ENCODE assay signal across 8 cellular contexts in the genomic region with DNA sequence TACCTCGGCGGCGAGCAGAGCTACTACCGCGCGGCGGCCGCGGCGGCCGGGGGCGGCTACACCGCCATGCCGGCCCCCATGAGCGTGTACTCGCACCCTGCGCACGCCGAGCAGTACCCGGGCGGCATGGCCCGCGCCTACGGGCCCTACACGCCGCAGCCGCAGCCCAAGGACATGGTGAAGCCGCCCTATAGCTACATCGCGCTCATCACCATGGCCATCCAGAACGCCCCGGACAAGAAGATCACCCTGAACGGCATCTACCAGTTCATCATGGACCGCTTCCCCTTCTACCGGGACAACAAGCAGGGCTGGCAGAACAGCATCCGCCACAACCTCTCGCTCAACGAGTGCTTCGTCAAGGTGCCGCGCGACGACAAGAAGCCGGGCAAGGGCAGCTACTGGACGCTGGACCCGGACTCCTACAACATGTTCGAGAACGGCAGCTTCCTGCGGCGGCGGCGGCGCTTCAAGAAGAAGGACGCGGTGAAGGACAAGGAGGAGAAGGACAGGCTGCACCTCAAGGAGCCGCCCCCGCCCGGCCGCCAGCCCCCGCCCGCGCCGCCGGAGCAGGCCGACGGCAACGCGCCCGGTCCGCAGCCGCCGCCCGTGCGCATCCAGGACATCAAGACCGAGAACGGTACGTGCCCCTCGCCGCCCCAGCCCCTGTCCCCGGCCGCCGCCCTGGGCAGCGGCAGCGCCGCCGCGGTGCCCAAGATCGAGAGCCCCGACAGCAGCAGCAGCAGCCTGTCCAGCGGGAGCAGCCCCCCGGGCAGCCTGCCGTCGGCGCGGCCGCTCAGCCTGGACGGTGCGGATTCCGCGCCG. TPM values are rescaled to one million over a fixed set of nuclear protein-coding genes. Genes with fewer than 3 reads are reported as not detected.
DNase-seq lines count a peak whose midpoint lies in the region; ATAC-seq and TF ChIP-seq lines count a peak whose summit lies in the region.

No MANE protein-coding gene starts in this region.

- TF ChIP-seq RAD21 in SK-N-SH (IDR thresholded peaks at IDR 0.05; ENCODE audit: low read length), result no peak

- H3K27ac ChIP-seq in SK-N-SH (ENCODE audit: low read depth in 2 of 2, low read length in 1 of 2), result peak overlapping the region; percentile 70 to 90
- peak overlapping the region; percentile 73 for H3K27ac ChIP-seq in osteoblast (ENCODE audit: low read depth, low read length)

- H2AFZ ChIP-seq in SK-N-SH (ENCODE audit: low read depth) (no peak overlapping the region), osteoblast (ENCODE audit: low read length) (no peak overlapping the region)

- ATAC-seq in HG02571 (IDR thresholded peaks at IDR 0.05; ENCODE audit: unreplicated experiment), result peak; percentile 5
- ATAC-seq in esophagus mucosa, result peak; percentile 19
- no peak for ATAC-seq in GM18858 (IDR thresholded peaks at IDR 0.05; ENCODE audit: unreplicated experiment)

- H3K36me3 ChIP-seq in SK-N-SH (replicated peaks in 1 of 2; ENCODE audit: control insufficient read depth in 1 of 2, insufficient read depth in 2 of 2, low read length in 1 of 2), result peaks cover 0 to 2% of the 10 kb centered on the region in 2 experiments
- H3K36me3 ChIP-seq in osteoblast (ENCODE audit: insufficient read depth, low read length), result peaks cover 8% of the 10 kb centered on the region

- no peak for TF ChIP-seq CTCF in SK-N-SH (IDR thresholded peaks at IDR 0.05)
- no peak for TF ChIP-seq CTCF in osteoblast (IDR thresholded peaks at IDR 0.05; ENCODE audit: extremely low read depth, low read depth, low read length)

- H3K9ac ChIP-seq in SK-N-SH, result peak overlapping the region; percentile 69

- no peaks in the 10 kb centered on the region for H3K9me2 ChIP-seq in SK-N-SH

- peaks cover 45% of the 10 kb centered on the region for H3K79me2 ChIP-seq in SK-N-SH (ENCODE audit: insufficient read depth)
- H3K79me2 ChIP-seq in osteoblast (ENCODE audit: insufficient read depth, low read length), result peaks cover 53% of the 10 kb centered on the region

- H3K27me3 ChIP-seq in SK-N-SH (ENCODE audit: insufficient read depth) (no peaks in the 10 kb centered on the region), osteoblast (ENCODE audit: insufficient read depth, low read length) (peaks cover 31% of the 10 kb centered on the region)

- peaks cover 15% of the 10 kb centered on the region for H3F3A ChIP-seq in SK-N-SH (replicated peaks; ENCODE audit: insufficient read depth)

- H3K9me3 ChIP-seq in SK-N-SH (no peaks in the 10 kb centered on the region), osteoblast (ENCODE audit: low read depth, low read length) (no peaks in the 10 kb centered on the region)

- DNase-seq in GM03348 (ENCODE audit: low spot score), result peak; percentile 47
- DNase-seq in SK-N-SH, result no peak
- DNase-seq in osteoblast (ENCODE audit: insufficient read length, low spot score, missing footprints), result peak; percentile 96
- no peak for DNase-seq in amniotic stem cell (lab: John Stamatoyannopoulos, UW)
- no peak for DNase-seq in T1000 (lab: John Stamatoyannopoulos, UW)

- H3K4me3 ChIP-seq in SK-N-SH (ENCODE audit: low read depth in 2 of 2, low read length in 1 of 2) (peak overlapping the region; percentile 70 to 79), osteoblast (ENCODE audit: insufficient read depth, low read length) (peak overlapping the region; percentile 96)

- POLR2A ChIA-PET in SK-N-SH (lab: Yijun Ruan, JAX), result interaction anchor here (0.6 kb wide), 1 partner anchor 74 kb away, joined by 4 read pairs; no protein-coding TSS in a partner anchor

- no peak for TF ChIP-seq EP300 in SK-N-SH (IDR thresholded peaks at IDR 0.05; ENCODE audit: borderline replicate concordance in 1 of 2, low read depth in 1 of 2, low read length in 1 of 2)

- peak overlapping the region; percentile 89 for H3K4me2 ChIP-seq in SK-N-SH
- H3K4me2 ChIP-seq in osteoblast (ENCODE audit: insufficient read depth, low read length), result peak overlapping the region; percentile 70

- WGBS in SK-N-SH (ENCODE audit: low lambda C conversion rate), result 20% methylated on average over 1 of the region's 101 CpGs

- peaks cover 0 to 6% of the 10 kb centered on the region in 2 experiments; a peak in 1 of 4 replicates for H3K4me1 ChIP-seq in SK-N-SH (ENCODE audit: control insufficient read depth in 1 of 2, insufficient read depth in 2 of 2, low read depth in 1 of 2, low read length in 1 of 2)
- H3K4me1 ChIP-seq in osteoblast (ENCODE audit: insufficient read depth, low read length), result peaks cover 18% of the 10 kb centered on the region

- H4K20me1 ChIP-seq in SK-N-SH (ENCODE audit: insufficient read depth) (peaks cover 17% of the 10 kb centered on the region; the same call in 1 of the 2 replicates), osteoblast (ENCODE audit: insufficient read depth, low read length) (peaks cover 22% of the 10 kb centered on the region)

- CTCF ChIA-PET in SK-N-SH (lab: Yijun Ruan, JAX), result interaction anchor here (0.8 to 3.1 kb wide), 15 partner anchors 14 to 1024 kb away, joined by 3 to 22 read pairs (median 4); no protein-coding TSS in a partner anchor

TF ChIP-seq in SK-N-SH, 30 proteins besides CTCF, POLR2A, EP300 and RAD21:
- TF ChIP-seq, protein P1, sequence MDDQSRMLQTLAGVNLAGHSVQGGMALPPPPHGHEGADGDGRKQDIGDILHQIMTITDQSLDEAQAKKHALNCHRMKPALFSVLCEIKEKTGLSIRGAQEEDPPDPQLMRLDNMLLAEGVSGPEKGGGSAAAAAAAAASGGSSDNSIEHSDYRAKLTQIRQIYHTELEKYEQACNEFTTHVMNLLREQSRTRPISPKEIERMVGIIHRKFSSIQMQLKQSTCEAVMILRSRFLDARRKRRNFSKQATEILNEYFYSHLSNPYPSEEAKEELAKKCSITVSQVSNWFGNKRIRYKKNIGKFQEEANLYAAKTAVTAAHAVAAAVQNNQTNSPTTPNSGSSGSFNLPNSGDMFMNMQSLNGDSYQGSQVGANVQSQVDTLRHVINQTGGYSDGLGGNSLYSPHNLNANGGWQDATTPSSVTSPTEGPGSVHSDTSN (IDR thresholded peaks at IDR 0.05), result no peak
- TF ChIP-seq SMC3 (IDR thresholded peaks at IDR 0.05; ENCODE audit: low read depth, low read length) (no peak), JUND (IDR thresholded peaks at IDR 0.05) (no peak)
- TF ChIP-seq, protein P2, sequence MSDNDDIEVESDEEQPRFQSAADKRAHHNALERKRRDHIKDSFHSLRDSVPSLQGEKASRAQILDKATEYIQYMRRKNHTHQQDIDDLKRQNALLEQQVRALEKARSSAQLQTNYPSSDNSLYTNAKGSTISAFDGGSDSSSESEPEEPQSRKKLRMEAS (IDR thresholded peaks at IDR 0.05; ENCODE audit: low read depth), result 0 out of 2 replicates have a peak, but pooled peaks have one; percentile 26

RNA-seq across cellular contexts. Expression of a gene that starts 1.0 kb away (rescaled TPM):
- polyA plus RNA-seq in SK-N-SH (2012; rRNA removed), result 3.6 and 4.3 TPM in 2 replicates
- polyA plus RNA-seq in SK-N-SH (2012; cell fraction: cytosol; rRNA removed), result 4.3 TPM in 2 replicates
- 5.0 and 5.6 TPM in 2 replicates for polyA plus RNA-seq in SK-N-SH (2012; cell fraction: nucleus; rRNA removed)
- total RNA-seq in esophagus mucosa, result 6.5 TPM
- 39.4 and 41.0 TPM in 2 replicates for total RNA-seq in osteoblast

Comparison
In these comparisons a context has a peak if more than half of its experiments do, and no peak if none do; other contexts are left out.
1. DNase-seq: peak in GM03348 (single experiment) and osteoblast (single experiment); none in SK-N-SH (single experiment), amniotic stem cell (single experiment) and T1000 (single experiment).